In genomic region chr10:102395677-102396197, GRCh38 we compare ENCODE assay signal across 8 cellular contexts. TPM values are rescaled to one million over a fixed set of nuclear protein-coding genes. Genes with fewer than 3 reads are reported as not detected.
DNase-seq lines count a peak whose midpoint lies in the region; ATAC-seq and TF ChIP-seq lines count a peak whose summit lies in the region.

NFKB2 (plus strand) TSS chr10:102395705; CDS start chr10:102395960, 255 bp downstream.

- H3K4me3 ChIP-seq in HCT116 (replicated peaks in 1 of 2; ENCODE audit: low read depth in 1 of 2, low read length in 2 of 2) (peak within 1 kb of the TSS; percentile 75 to 92), heart left ventricle (peak within 1 kb of the TSS; percentile 50 to 91 (median 75)), retinal pigment epithelial cell (ENCODE audit: low read length) (peak within 1 kb of the TSS; percentile 72)

- no peak for TF ChIP-seq RAD21 in HCT116 (IDR thresholded peaks at IDR 0.05; ENCODE audit: low read depth)

- peak within 1 kb of the TSS; percentile 91 for H3K9ac ChIP-seq in HCT116 (ENCODE audit: low read length)

- H4K20me1 ChIP-seq in HCT116 (ENCODE audit: insufficient read depth) = no peaks in the 10 kb centered on the region

- POLR2A ChIA-PET in HCT116 (lab: Charles Lee) = interaction anchor here (0.9 to 2.8 kb wide), 7 partner anchors 9 to 226 kb away, joined by 3 to 14 read pairs (median 3); no protein-coding TSS in a partner anchor
- POLR2A ChIA-PET in activated CD4-positive, alpha-beta memory T cell treated with anti-CD3 and anti-CD28 coated beads for 36 hours (lab: Charles Lee) = interaction anchor here (1.0 to 7.9 kb wide), 14 partner anchors 10 to 281 kb away, joined by 3 to 84 read pairs (median 12); partner anchors contain the start of genes C10orf95, CUEDC2, FBXL15 and GBF1

- no peaks in the 10 kb centered on the region for H3K9me3 Mint-ChIP-seq in activated CD4-positive, alpha-beta memory T cell treated with anti-CD3 and anti-CD28 coated beads for 36 hours

- H3K27me3 ChIP-seq in HCT116 (ENCODE audit: insufficient read depth, low read length) = no peaks in the 10 kb centered on the region
- H3K27me3 ChIP-seq in heart left ventricle = no peaks in the 10 kb centered on the region

- DNase-seq in HCT116 (ENCODE audit: low read depth, low spot score) (no peak), heart left ventricle (no peak), retinal pigment epithelial cell (ENCODE audit: low read depth) (no peak), NCI-H1694 (lab: John Stamatoyannopoulos, UW) (no peak)
- DNase-seq in activated CD4-positive, alpha-beta memory T cell treated with anti-CD3 and anti-CD28 coated beads for 36 hours = no peak

- no peak for TF ChIP-seq POLR2A in HCT116 (IDR thresholded peaks at IDR 0.05; ENCODE audit: borderline replicate concordance, extremely low read depth, insufficient read depth, insufficient read length)
- no peak for TF ChIP-seq POLR2A in heart left ventricle (IDR thresholded peaks at IDR 0.05)

- H3K36me3 ChIP-seq in HCT116 (ENCODE audit: control insufficient read depth in 1 of 2, insufficient read depth in 2 of 2, low read length in 2 of 2) (peaks cover 6 to 20% of the 10 kb centered on the region in 2 experiments; a peak in 3 of 4 replicates), heart left ventricle (peaks cover 0 to 39% (median 6%) of the 10 kb centered on the region in 9 donors)

- RAD21 ChIA-PET in HCT116 (lab: Charles Lee; ENCODE audit: low non-redundant PET in 1 of 2, low total read pairs in 2 of 2, uncharacterized antibody in 2 of 2, unreplicated experiment in 2 of 2) = interaction anchor here in 1 of 2 experiments (1.2 to 2.2 kb wide), 2 partner anchors 25 to 165 kb away, joined by 5 to 7 read pairs; partner anchors contain the start of gene FBXL15

- H3K27ac ChIP-seq in HCT116 (ENCODE audit: low read depth, low read length) (peak within 1 kb of the TSS; percentile 77), heart left ventricle (peak within 1 kb of the TSS; percentile 89 to 99 (median 96))

- H3K9me3 ChIP-seq in HCT116 (ENCODE audit: control insufficient read depth in 1 of 2, insufficient read depth in 1 of 2, low read depth in 1 of 2, low read length in 2 of 2) (no peaks in the 10 kb centered on the region), heart left ventricle (no peaks in the 10 kb centered on the region)

- H3K4me2 ChIP-seq in HCT116 (ENCODE audit: low read length) = peak within 1 kb of the TSS; percentile 99

- intact Hi-C loops in HCT116 (cut with micrococcal nuclease) (loop anchor here (2.0 kb wide), 4 partner anchors 55 to 227 kb away; partner anchors contain the start of gene C10orf95), heart left ventricle (cut with DNase I) (loop anchor here in 9 of 10 donors (2.0 to 10.0 kb wide), 10 partner anchors 25 to 228 kb away; partner anchors contain the start of genes FBXL15 (in 3 of the 9) and ELOVL3 (in 1 of the 9))
- intact Hi-C loops in activated CD4-positive, alpha-beta memory T cell treated with anti-CD3 and anti-CD28 coated beads for 36 hours (cut with micrococcal nuclease) = loop anchor here (1.0 to 2.0 kb wide), 5 partner anchors 150 to 277 kb away; partner anchors contain the start of gene GBF1

- CTCF ChIA-PET in HCT116 (lab: Charles Lee) = interaction anchor here (1.4 to 9.3 kb wide), 9 partner anchors 9 to 227 kb away, joined by 3 to 154 read pairs (median 22); partner anchors contain the start of genes ELOVL3 and FBXL15
- CTCF ChIA-PET in activated CD4-positive, alpha-beta memory T cell treated with anti-CD3 and anti-CD28 coated beads for 36 hours (lab: Charles Lee) = interaction anchor here (1.0 to 13.2 kb wide), 12 partner anchors 9 to 258 kb away, joined by 3 to 213 read pairs (median 8); partner anchors contain the start of genes FBXL15 and SUFU

- ATAC-seq in HCT116 (no peak), heart left ventricle (peak in 1 of 4 donors; percentile 0), HG02759 (IDR thresholded peaks at IDR 0.05; ENCODE audit: unreplicated experiment) (no peak), HG02981 (IDR thresholded peaks at IDR 0.05; ENCODE audit: unreplicated experiment) (no peak), GM21367 (IDR thresholded peaks at IDR 0.05; ENCODE audit: unreplicated experiment) (no peak)

- no peaks in the 10 kb centered on the region for H3K9me2 ChIP-seq in HCT116 (ENCODE audit: insufficient read depth)

- WGBS in heart left ventricle, 4 donors = 1 to 2% (median 1%) methylated on average over 20 to 21 of the region's 21 CpGs

- peaks cover 56% of the 10 kb centered on the region for H3K36me3 Mint-ChIP-seq in activated CD4-positive, alpha-beta memory T cell treated with anti-CD3 and anti-CD28 coated beads for 36 hours

- no TSS peak for BruUV-seq in HCT116 (replicated peaks; lab: Mats Ljungman, UMichigan)

- H3K4me1 Mint-ChIP-seq in activated CD4-positive, alpha-beta memory T cell treated with anti-CD3 and anti-CD28 coated beads for 36 hours (ENCODE audit: low read depth) = peaks cover 52% of the 10 kb centered on the region

- TF ChIP-seq CTCF in HCT116 (IDR thresholded peaks at IDR 0.05 in 2 of 3, conservative IDR thresholded peaks at IDR 0.05 in 1 of 3; ENCODE audit: borderline replicate concordance in 1 of 3, insufficient read depth in 1 of 3, low read depth in 2 of 3, low read length in 2 of 3) (no peak), heart left ventricle (IDR thresholded peaks at IDR 0.05) (no peak), retinal pigment epithelial cell (conservative IDR thresholded peaks at IDR 0.05; ENCODE audit: low read depth, low read length) (no peak)

- no peaks in the 10 kb centered on the region for H3K27me3 Mint-ChIP-seq in activated CD4-positive, alpha-beta memory T cell treated with anti-CD3 and anti-CD28 coated beads for 36 hours

- peak within 1 kb of the TSS; percentile 94 for H3K4me3 Mint-ChIP-seq in activated CD4-positive, alpha-beta memory T cell treated with anti-CD3 and anti-CD28 coated beads for 36 hours

- H2AFZ ChIP-seq in HCT116 (ENCODE audit: low read depth, low read length, poor library complexity, severe bottlenecking) = no peak within 1 kb of the TSS

- H3K27ac Mint-ChIP-seq in activated CD4-positive, alpha-beta memory T cell treated with anti-CD3 and anti-CD28 coated beads for 36 hours = peak within 1 kb of the TSS; percentile 99

- peaks cover 13% of the 10 kb centered on the region; the same call in 1 of the 2 replicates for H3K79me2 ChIP-seq in HCT116 (ENCODE audit: insufficient read depth, low read length)

- H3K4me1 ChIP-seq in HCT116 (ENCODE audit: control insufficient read depth in 1 of 2, insufficient read depth in 2 of 2, low read length in 2 of 2) (peaks cover 20 to 62% of the 10 kb centered on the region in 2 experiments), heart left ventricle (peaks cover 3 to 53% (median 33%) of the 10 kb centered on the region in 12 donors)

TF ChIP-seq in HCT116, 20 proteins besides CTCF, POLR2A, EP300 and RAD21 (continues in another document):
- TF ChIP-seq REST (IDR thresholded peaks at IDR 0.05; ENCODE audit: low read depth) (no peak), CBX3 (IDR thresholded peaks at IDR 0.05; ENCODE audit: low read depth) (no peak), SRF (IDR thresholded peaks at IDR 0.05; ENCODE audit: low read depth) (no peak), ELF1 (IDR thresholded peaks at IDR 0.05; ENCODE audit: borderline replicate concordance, low read depth) (no peak), EZH2phosphoT487 (IDR thresholded peaks at IDR 0.05; ENCODE audit: borderline replicate concordance) (no peak), EGR1 (IDR thresholded peaks at IDR 0.05; ENCODE audit: low read depth) (no peak), ZFX (IDR thresholded peaks at IDR 0.05) (no peak), EZH2 (IDR thresholded peaks at IDR 0.05) (no peak), FOSL1 (IDR thresholded peaks at IDR 0.05; ENCODE audit: low read depth) (no peak), YY1 (IDR thresholded peaks at IDR 0.05; ENCODE audit: extremely low read depth, insufficient replicate concordance, low read depth, low read length) (no peak), SP1 (IDR thresholded peaks at IDR 0.05; ENCODE audit: low read depth) (no peak), CEBPB (IDR thresholded peaks at IDR 0.05; ENCODE audit: low read depth) (no peak), ATF3 (IDR thresholded peaks at IDR 0.05) (no peak), ZNF274 (IDR thresholded peaks at IDR 0.05; ENCODE audit: low read depth, low read length) (no peak), POLR2AphosphoS5 (IDR thresholded peaks at IDR 0.05; ENCODE audit: low read depth, low read length) (no peak; the same call in 1 of the 2 replicates)

RNA-seq across cellular contexts. Expression of gene NFKB2, which starts in this region (rescaled TPM):
- total RNA-seq in HCT116 (2021; ENCODE audit: unreplicated experiment) = 115 TPM
- 111 and 133 TPM in 2 replicates for polyA plus RNA-seq in HCT116 (2012)
- total RNA-seq in activated CD4-positive, alpha-beta memory T cell treated with anti-CD3 and anti-CD28 coated beads for 36 hours = 100 to 1,000 TPM; 241 to 242 TPM
- 10 to 100 TPM in 8 of 9 donors, 1 to 10 TPM in 1; 9.6 to 50.4 (median 17.2) TPM for total RNA-seq in heart left ventricle
- 10 to 100 TPM in 1 of 2 donors, 1 to 10 TPM in 1; 9.6 to 20.1 TPM for polyA plus RNA-seq in heart left ventricle
